ENCODE assay signal across 1 cellular context in genomic region chr13:109156181-109156935, GRCh38.
TF ChIP-seq lines count a peak whose summit lies in the region.

No MANE protein-coding gene starts in this region.

TF ChIP-seq in WTC11, 78 proteins besides CTCF, POLR2A, EP300 and RAD21 (continued from another document):
- TF ChIP-seq MYBL2 (CRISPR knock-in tag; IDR thresholded peaks at IDR 0.05) (no peak), ZNF396 (CRISPR knock-in tag; IDR thresholded peaks at IDR 0.05; ENCODE audit: borderline replicate concordance) (no peak), NFE2L1 (CRISPR knock-in tag; IDR thresholded peaks at IDR 0.05) (no peak), SMAD3 (CRISPR knock-in tag; IDR thresholded peaks at IDR 0.05; ENCODE audit: borderline replicate concordance) (no peak), SOX15 (CRISPR knock-in tag; IDR thresholded peaks at IDR 0.05) (no peak)
